Comparison of ENCODE assay signal across 1 cellular context in genomic region chr9:111514967-111515366, GRCh38.
TF ChIP-seq lines count a peak whose summit lies in the region.

No MANE protein-coding gene starts in this region.

TF ChIP-seq in H1, 55 proteins besides CTCF, POLR2A, EP300 and RAD21:
- no peak for TF ChIP-seq CEBPB (IDR thresholded peaks at IDR 0.05; ENCODE audit: low read depth, low read length)
- no peak for TF ChIP-seq SP1 (IDR thresholded peaks at IDR 0.05; ENCODE audit: low read depth, low read length)
- no peak for TF ChIP-seq ASH2L (IDR thresholded peaks at IDR 0.05; ENCODE audit: low read length)
- TF ChIP-seq KDM4A (IDR thresholded peaks at IDR 0.05; ENCODE audit: low read depth, low read length, severe bottlenecking), result no peak
- TF ChIP-seq BACH1 (IDR thresholded peaks at IDR 0.05; ENCODE audit: low read length), result no peak
- TF ChIP-seq SRF (IDR thresholded peaks at IDR 0.05; ENCODE audit: low read depth, low read length), result no peak
- no peak for TF ChIP-seq TBP (IDR thresholded peaks at IDR 0.05; ENCODE audit: low read depth, low read length)
